ENCODE assay signal across 15 cellular contexts in the genomic region with DNA sequence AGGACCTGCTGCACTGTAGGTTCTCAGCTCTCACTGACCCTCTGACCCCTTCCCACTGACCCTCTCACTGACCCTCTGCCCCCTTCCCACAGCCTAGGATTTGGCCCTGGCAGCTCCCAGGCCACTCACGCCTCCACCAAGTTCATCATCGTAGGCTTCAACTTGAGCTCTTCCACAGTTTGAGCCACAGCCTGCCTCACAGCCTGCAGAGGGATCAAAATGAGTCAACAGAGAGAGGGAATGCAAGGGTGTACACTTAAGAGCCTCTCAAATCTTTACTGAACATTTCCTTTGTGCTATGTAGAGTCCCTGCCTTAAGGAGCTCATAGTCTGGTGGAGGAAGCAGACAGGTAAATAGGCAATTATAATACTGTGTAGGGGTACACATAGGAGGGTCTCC. TPM values are rescaled to one million over a fixed set of nuclear protein-coding genes. Genes with fewer than 3 reads are reported as not detected.
DNase-seq lines count a peak whose midpoint lies in the region; ATAC-seq and TF ChIP-seq lines count a peak whose summit lies in the region.
"Had no signal": no experiment of that assay in that cellular context is flagged by ENCODE, and none has a peak within 500 bp of the region (broad histone marks: within the 10 kb centered on the region; RNA-seq: fewer than 3 reads in every experiment).

No MANE protein-coding gene starts in this region.

- H3K4me1 Mint-ChIP-seq in activated T-cell treated with anti-CD3 and anti-CD28 coated beads, Interleukin-2, amount 50 U/mL, for 72 hours (ENCODE audit: low read depth) = peaks cover 13% of the 10 kb centered on the region
- H3K4me1 Mint-ChIP-seq in activated CD8-positive, alpha-beta T cell treated with anti-CD3 and anti-CD28 coated beads for 36 hours (ENCODE audit: low read depth) = peaks cover 10% of the 10 kb centered on the region
- peaks cover 0 to 14% (median 6%) of the 10 kb centered on the region in 4 donors for H3K4me1 Mint-ChIP-seq in naive thymus-derived CD8-positive, alpha-beta T cell
- peaks cover 5% of the 10 kb centered on the region for H3K4me1 Mint-ChIP-seq in MCF 10A (ENCODE audit: insufficient read depth, unreplicated experiment)

- POLR2A ChIA-PET in activated CD8-positive, alpha-beta T cell treated with anti-CD3 and anti-CD28 coated beads for 36 hours (lab: Charles Lee) = interaction anchor here (0.7 to 1.2 kb wide), 4 partner anchors 9 to 47 kb away, joined by 3 to 5 read pairs (median 3); no protein-coding TSS in a partner anchor
- POLR2A ChIA-PET in naive thymus-derived CD8-positive, alpha-beta T cell (lab: Charles Lee) = interaction anchor here (1.4 kb wide), 1 partner anchor 15 kb away, joined by 3 read pairs; no protein-coding TSS in a partner anchor
- POLR2A ChIA-PET in MCF 10A (lab: Yijun Ruan, JAX) = interaction anchor here (1.9 to 2.4 kb wide), 2 partner anchors 9 to 14 kb away, joined by 8 to 11 read pairs; no protein-coding TSS in a partner anchor

- intact Hi-C loops in activated CD8-positive, alpha-beta T cell treated with anti-CD3 and anti-CD28 coated beads for 36 hours (cut with micrococcal nuclease) = no loop called here
- intact Hi-C loops in MCF 10A (cut with micrococcal nuclease) = no loop called here

- no peaks in the 10 kb centered on the region for H3K27me3 Mint-ChIP-seq in activated T-cell treated with anti-CD3 and anti-CD28 coated beads, Interleukin-2, amount 50 U/mL, for 72 hours (ENCODE audit: low read depth)
- H3K27me3 Mint-ChIP-seq in activated CD8-positive, alpha-beta T cell treated with anti-CD3 and anti-CD28 coated beads for 36 hours = no peaks in the 10 kb centered on the region
- H3K27me3 Mint-ChIP-seq in naive thymus-derived CD8-positive, alpha-beta T cell = no peaks in the 10 kb centered on the region
- H3K27me3 Mint-ChIP-seq in MCF 10A (ENCODE audit: insufficient read depth, unreplicated experiment) = no peaks in the 10 kb centered on the region

- no TSS peak for BruUV-seq in MCF 10A (replicated peaks; lab: Mats Ljungman, UMichigan)

- no peak for TF ChIP-seq CTCF in activated CD8-positive, alpha-beta T cell treated with anti-CD3 and anti-CD28 coated beads for 36 hours (IDR thresholded peaks at IDR 0.05)
- no peak for TF ChIP-seq CTCF in MCF 10A (IDR thresholded peaks at IDR 0.05; ENCODE audit: unreplicated experiment)

- H3K36me3 Mint-ChIP-seq in activated T-cell treated with anti-CD3 and anti-CD28 coated beads, Interleukin-2, amount 50 U/mL, for 72 hours (ENCODE audit: insufficient read depth in 2 of 2) = peaks cover 0 to 2% of the 10 kb centered on the region in 2 donors
- H3K36me3 Mint-ChIP-seq in activated CD8-positive, alpha-beta T cell treated with anti-CD3 and anti-CD28 coated beads for 36 hours (ENCODE audit: low read depth) = peaks cover 12% of the 10 kb centered on the region
- peaks cover 0 to 15% (median 0%) of the 10 kb centered on the region in 3 donors for H3K36me3 Mint-ChIP-seq in naive thymus-derived CD8-positive, alpha-beta T cell
- H3K36me3 Mint-ChIP-seq in MCF 10A (ENCODE audit: insufficient read depth, unreplicated experiment) = peaks cover 18% of the 10 kb centered on the region

- peak; percentile 68 to 85 for ATAC-seq in activated T-cell treated with anti-CD3 and anti-CD28 coated beads, Interleukin-2, amount 50 U/mL, for 72 hours (replicated peaks in 1 of 2)
- no peak for ATAC-seq in activated CD8-positive, alpha-beta T cell treated with anti-CD3 and anti-CD28 coated beads for 36 hours
- no peak for ATAC-seq in naive thymus-derived CD8-positive, alpha-beta T cell
- ATAC-seq in HG03045 (IDR thresholded peaks at IDR 0.05; ENCODE audit: unreplicated experiment) = no peak
- ATAC-seq: Right ventricle myocardium inferior had no signal

- H3K9me3 Mint-ChIP-seq in activated T-cell treated with anti-CD3 and anti-CD28 coated beads, Interleukin-2, amount 50 U/mL, for 72 hours = no peaks in the 10 kb centered on the region
- H3K9me3 Mint-ChIP-seq in activated CD8-positive, alpha-beta T cell treated with anti-CD3 and anti-CD28 coated beads for 36 hours = no peaks in the 10 kb centered on the region
- peaks cover 0 to 1% (median 0%) of the 10 kb centered on the region in 9 donors for H3K9me3 Mint-ChIP-seq in naive thymus-derived CD8-positive, alpha-beta T cell
- peaks cover 7% of the 10 kb centered on the region for H3K9me3 Mint-ChIP-seq in MCF 10A (ENCODE audit: unreplicated experiment)
- H3K9me3 Mint-ChIP-seq: CD14-positive monocyte had no signal

- CTCF ChIA-PET in activated CD8-positive, alpha-beta T cell treated with anti-CD3 and anti-CD28 coated beads for 36 hours (lab: Charles Lee) = interaction anchor here (0.7 to 1.3 kb wide), 5 partner anchors 9 to 292 kb away, joined by 3 to 4 read pairs (median 3); no protein-coding TSS in a partner anchor
- CTCF ChIA-PET in MCF 10A (lab: Yijun Ruan, JAX) = interaction anchor here (0.9 to 1.0 kb wide), 2 partner anchors 52 to 92 kb away, joined by 3 to 4 read pairs; no protein-coding TSS in a partner anchor

- H3K27ac Mint-ChIP-seq in activated T-cell treated with anti-CD3 and anti-CD28 coated beads, Interleukin-2, amount 50 U/mL, for 72 hours = peak overlapping the region; percentile 24
- peak overlapping the region; percentile 12 for H3K27ac Mint-ChIP-seq in activated CD8-positive, alpha-beta T cell treated with anti-CD3 and anti-CD28 coated beads for 36 hours
- H3K27ac Mint-ChIP-seq in naive thymus-derived CD8-positive, alpha-beta T cell = peak overlapping the region in 6 of 10 donors; percentile 7 to 67 (median 46)
- no peak overlapping the region for H3K27ac Mint-ChIP-seq in MCF 10A (ENCODE audit: low read depth, unreplicated experiment)

- H3K4me3 Mint-ChIP-seq in activated T-cell treated with anti-CD3 and anti-CD28 coated beads, Interleukin-2, amount 50 U/mL, for 72 hours = no peak overlapping the region
- H3K4me3 Mint-ChIP-seq in activated CD8-positive, alpha-beta T cell treated with anti-CD3 and anti-CD28 coated beads for 36 hours = no peak overlapping the region
- no peak overlapping the region for H3K4me3 Mint-ChIP-seq in naive thymus-derived CD8-positive, alpha-beta T cell
- no peak overlapping the region for H3K4me3 Mint-ChIP-seq in MCF 10A (ENCODE audit: unreplicated experiment)
- H3K4me3 Mint-ChIP-seq: CD14-positive monocyte had no signal

- DNase-seq in activated T-cell treated with anti-CD3 and anti-CD28 coated beads, Interleukin-2, amount 50 U/mL, for 72 hours = peak in 1 of 2 donors; percentile 20
- no peak for DNase-seq in activated T-cell treated with anti-CD3 and anti-CD28 coated beads for 4 hours
- DNase-seq in activated CD8-positive, alpha-beta T cell treated with anti-CD3 and anti-CD28 coated beads for 36 hours = no peak
- DNase-seq in naive thymus-derived CD8-positive, alpha-beta T cell = no peak
- no peak for DNase-seq in stimulated activated CD4-positive, alpha-beta T cell treated with anti-CD3 and anti-CD28 coated beads, Interleukin-1b, Interleukin-23, amount 100 ng/mL, for 48 hours
- no peak for DNase-seq in MCF 10A (ENCODE audit: unreplicated experiment)
- DNase-seq in T-helper 9 cell = no peak
- DNase-seq: DMS79 treated with DMSO at 0.1 percent for 48 hours, MG63, NCI-H1105, NCI-H1694 treated with DMSO at 0.1 percent for 48 hours had no signal

RNA-seq across cellular contexts. Expression of gene HEATR9, which starts 12.1 kb away (rescaled TPM):
- total RNA-seq in activated T-cell treated with anti-CD3 and anti-CD28 coated beads, Interleukin-2, amount 50 U/mL, for 72 hours = 1 to 10 TPM in 1 of 2 donors, under 1 TPM in 1; 0.46 to 1.8 TPM
- under 1 TPM; 0.38 to 0.70 TPM for total RNA-seq in activated CD8-positive, alpha-beta T cell treated with anti-CD3 and anti-CD28 coated beads for 36 hours
- 1 to 10 TPM; 1.2 TPM for total RNA-seq in naive thymus-derived CD8-positive, alpha-beta T cell
- polyA plus RNA-seq in naive thymus-derived CD8-positive, alpha-beta T cell = under 1 TPM in 1 of 3 donors, not detected in 2; 0.07 TPM
- not detected in 2 replicates for total RNA-seq in MCF 10A (2022)
- total RNA-seq: A673, Right ventricle myocardium inferior had no signal
- polyA plus RNA-seq: CD14-positive monocyte had no signal

RNA-seq across cellular contexts. Expression of gene CCL5, which starts 23.6 kb away (rescaled TPM):
- total RNA-seq in activated T-cell treated with anti-CD3 and anti-CD28 coated beads, Interleukin-2, amount 50 U/mL, for 72 hours = 100 to 1,000 TPM in 1 of 2 donors, 10 to 100 TPM in 1; 63.3 to 178 TPM
- 100 to 1,000 TPM; 156 to 158 TPM for total RNA-seq in activated CD8-positive, alpha-beta T cell treated with anti-CD3 and anti-CD28 coated beads for 36 hours
- 10 to 100 TPM; 84.3 to 87.4 TPM for total RNA-seq in naive thymus-derived CD8-positive, alpha-beta T cell
- polyA plus RNA-seq in naive thymus-derived CD8-positive, alpha-beta T cell = 1,000 to 10,000 TPM in 1 of 3 donors, 10 to 100 TPM in 2; 41.5 to 1,286 (median 63.8) TPM
- not detected in 2 replicates for total RNA-seq in MCF 10A (2022)
- total RNA-seq: A673 had no signal

RNA-seq across cellular contexts. Expression of gene TAF15, which starts 47.3 kb away (rescaled TPM):
- total RNA-seq in activated T-cell treated with anti-CD3 and anti-CD28 coated beads, Interleukin-2, amount 50 U/mL, for 72 hours = 100 to 1,000 TPM; 310 to 312 TPM
- total RNA-seq in activated CD8-positive, alpha-beta T cell treated with anti-CD3 and anti-CD28 coated beads for 36 hours = 100 to 1,000 TPM; 309 to 319 TPM
- 100 to 1,000 TPM; 271 TPM for total RNA-seq in naive thymus-derived CD8-positive, alpha-beta T cell
- 10 to 100 TPM; 15.0 to 20.2 (median 19.9) TPM for polyA plus RNA-seq in naive thymus-derived CD8-positive, alpha-beta T cell
- total RNA-seq in MCF 10A (2022) = 284 and 337 TPM in 2 replicates

Comparison
In these comparisons a context has a peak if more than half of its experiments do, and no peak if none do; other contexts are left out.
1. ATAC-seq: peak in activated T-cell treated with anti-CD3 and anti-CD28 coated beads, Interleukin-2, amount 50 U/mL, for 72 hours (2 of 2); none in activated CD8-positive, alpha-beta T cell treated with anti-CD3 and anti-CD28 coated beads for 36 hours (single experiment), naive thymus-derived CD8-positive, alpha-beta T cell (0 of 2) and HG03045 (single experiment).
2. RNA of gene CCL5, which starts 23.6 kb away (total RNA-seq): 63.3 to 178 TPM in activated T-cell treated with anti-CD3 and anti-CD28 coated beads, Interleukin-2, amount 50 U/mL, for 72 hours, 156 to 158 TPM in activated CD8-positive, alpha-beta T cell treated with anti-CD3 and anti-CD28 coated beads for 36 hours and 84.3 to 87.4 TPM in naive thymus-derived CD8-positive, alpha-beta T cell; not detected in MCF 10A; every median in the first group is over 10 times any median in the second.